ENCODE assay signal across 19 cellular contexts in the genomic region with DNA sequence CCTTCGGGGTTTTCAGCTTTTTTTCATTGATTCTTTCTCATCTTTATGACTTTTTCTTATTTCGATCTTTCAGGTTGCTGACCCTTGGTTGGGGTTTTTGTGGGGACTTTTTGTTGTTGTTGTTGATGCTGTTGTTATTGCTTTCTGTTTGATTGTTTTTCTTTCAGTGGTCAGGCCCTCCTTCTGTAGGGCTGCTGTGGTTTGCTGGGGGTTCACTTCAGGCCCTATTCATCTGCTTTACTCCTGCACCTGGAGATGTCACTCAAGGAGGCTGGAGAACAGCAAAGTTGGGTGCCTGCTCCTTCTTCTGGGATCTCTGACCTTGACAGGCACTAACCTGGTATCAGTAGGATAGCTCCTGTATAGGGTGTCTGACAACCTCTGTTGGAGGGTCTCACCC.
"Had no signal": no experiment of that assay in that cellular context is flagged by ENCODE, and none has a peak within 500 bp of the region (broad histone marks: within the 10 kb centered on the region; RNA-seq: fewer than 3 reads in every experiment).

No MANE protein-coding gene starts in this region.

- ATAC-seq: effector memory CD8-positive, alpha-beta T cell; left cardiac atrium; naive thymus-derived CD4-positive, alpha-beta T cell; sciatic nerve; stimulated activated naive B cell treated with anti-CD40 and anti-IgM and Interleukin-4, amounts not matched to agents 10 μg/mL and 1 μg/mL and 100 μg/mL, for 72 hours; stimulated activated naive CD8-positive, alpha-beta T cell treated with anti-CD3 and anti-CD28 coated beads, Interleukin-15, amount 100 ng/mL, for 72 hours had no signal

- H3K4me1 ChIP-seq: transverse colon had no signal

- H3K27me3 ChIP-seq: hepatocyte, neutrophil, transverse colon had no signal

- H3K4me2 ChIP-seq: hepatocyte had no signal

- DNase-seq: effector memory CD8-positive, alpha-beta T cell; erythroblast; foreskin melanocyte; head of caudate nucleus; left cardiac atrium; left ventricle myocardium inferior; mesendoderm; naive thymus-derived CD4-positive, alpha-beta T cell; stimulated activated CD4-positive, alpha-beta T cell treated with anti-CD3 and anti-CD28 coated beads, Interleukin-2, amount 100 ng/mL, for 24 hours; stimulated activated CD4-positive, alpha-beta T cell treated with anti-CD3 and anti-CD28 coated beads, Interleukin-4, amount 100 ng/mL, for 4 hours; stimulated activated naive B cell treated with anti-CD40 and anti-IgM and Interleukin-4, amounts not matched to agents 10 μg/mL and 1 μg/mL and 100 μg/mL, for 72 hours; stimulated activated naive CD8-positive, alpha-beta T cell treated with anti-CD3 and anti-CD28 coated beads, Interleukin-15, amount 100 ng/mL, for 72 hours; transverse colon had no signal

- H3K79me2 ChIP-seq: hepatocyte had no signal

- H2AFZ ChIP-seq: hepatocyte had no signal

- H3K36me3 ChIP-seq: left ventricle myocardium inferior, neutrophil, thoracic aorta, transverse colon had no signal

- H3K27ac ChIP-seq: hepatocyte, left ventricle myocardium inferior, neutrophil, skin epidermis, thoracic aorta, transverse colon had no signal

- H3K4me3 ChIP-seq: hepatocyte, left ventricle myocardium inferior, lung, skin epidermis, thoracic aorta, transverse colon had no signal
